ENCODE assay signal across 13 cellular contexts in genomic region chr11:86143429-86144030, GRCh38.
DNase-seq lines count a peak whose midpoint lies in the region; ATAC-seq, FAIRE-seq and TF ChIP-seq lines count a peak whose summit lies in the region.
"Had no signal": no experiment of that assay in that cellular context is flagged by ENCODE, and none has a peak within 500 bp of the region (broad histone marks: within the 10 kb centered on the region; RNA-seq: fewer than 3 reads in every experiment).

No MANE protein-coding gene starts in this region.

- no peaks in the 10 kb centered on the region for H3K36me3 ChIP-seq in GM06990 (ENCODE audit: control insufficient read depth, insufficient read depth, low read length)
- no peaks in the 10 kb centered on the region for H3K36me3 ChIP-seq in left lung
- H3K36me3 ChIP-seq: esophagus muscularis mucosa had no signal

- no peak for FAIRE-seq in D721Med (lab: Jason Lieb, UNC)
- FAIRE-seq: keratinocyte had no signal

- no peaks in the 10 kb centered on the region for H3K9me3 ChIP-seq in left lung
- H3K9me3 ChIP-seq: esophagus muscularis mucosa had no signal

- H3K27ac ChIP-seq in left lung = peak overlapping the region in 1 of 2 donors; percentile 86
- H3K27ac ChIP-seq: esophagus muscularis mucosa had no signal

- H3K4me1 ChIP-seq in left lung = peaks cover 0 to 67% of the 10 kb centered on the region in 2 donors

- in situ Hi-C loops in GM13977 (cut with MboI; ENCODE audit: low pct_unique_long_range_greater_than_20kb, low sequenced_read_pairs, unreplicated experiment) = no loop called here

- intact Hi-C loops in left lung (cut with DNase I) = no loop called here

- H3K27me3 ChIP-seq in GM06990 (replicated peaks; ENCODE audit: control insufficient read depth, insufficient read depth, low read length) (no peaks in the 10 kb centered on the region), left lung (no peaks in the 10 kb centered on the region)
- H3K27me3 ChIP-seq: esophagus muscularis mucosa had no signal

- ATAC-seq in GM21423 (IDR thresholded peaks at IDR 0.05; ENCODE audit: unreplicated experiment) (peak; percentile 45), left lung (peak; percentile 52)

- TF ChIP-seq CTCF in GM06990 (IDR thresholded peaks at IDR 0.05; ENCODE audit: insufficient read depth, low read length, poor library complexity, severe bottlenecking) = no peak
- no peak for TF ChIP-seq CTCF in left lung (IDR thresholded peaks at IDR 0.05)
- no peak for TF ChIP-seq CTCF in GM13977 (IDR thresholded peaks at IDR 0.05; ENCODE audit: extremely low read depth, insufficient read depth, missing control alignments)
- no peak for TF ChIP-seq CTCF in D721Med (IDR thresholded peaks at IDR 0.05; ENCODE audit: insufficient read depth, missing control alignments)

- H3K4me3 ChIP-seq in GM06990 (replicated peaks; ENCODE audit: low read depth, low read length) (no peak overlapping the region), left lung (no peak overlapping the region)
- H3K4me3 ChIP-seq: esophagus muscularis mucosa had no signal

- DNase-seq in GM06990 (ENCODE audit: extremely low read depth, insufficient read length) = peak; percentile 13
- peak; percentile 64 for DNase-seq in OCI-M2 (lab: John Stamatoyannopoulos, UW; ENCODE audit: unreplicated experiment)
- no peak for DNase-seq in left lung
- no peak for DNase-seq in midbrain (lab: John Stamatoyannopoulos, UW)
- no peak for DNase-seq in NCI-H2171 (lab: John Stamatoyannopoulos, UW)
- no peak for DNase-seq in GM13977 (ENCODE audit: low spot score)
- no peak for DNase-seq in D721Med (ENCODE audit: insufficient read length, low spot score)
- DNase-seq: activated CD8-positive, alpha-beta memory T cell treated with anti-CD3 and anti-CD28 coated beads for 24 hours; NCI-H1930; SHP77 treated with DMSO at 0.1 percent for 48 hours had no signal

Comparison
In these comparisons a context has a peak if more than half of its experiments do, and no peak if none do; other contexts are left out.
1. DNase-seq: peak in GM06990 (single experiment) and OCI-M2 (single experiment); none in left lung (0 of 2), midbrain (single experiment), NCI-H2171 (single experiment), GM13977 (single experiment) and D721Med (single experiment).